In the genomic region with DNA sequence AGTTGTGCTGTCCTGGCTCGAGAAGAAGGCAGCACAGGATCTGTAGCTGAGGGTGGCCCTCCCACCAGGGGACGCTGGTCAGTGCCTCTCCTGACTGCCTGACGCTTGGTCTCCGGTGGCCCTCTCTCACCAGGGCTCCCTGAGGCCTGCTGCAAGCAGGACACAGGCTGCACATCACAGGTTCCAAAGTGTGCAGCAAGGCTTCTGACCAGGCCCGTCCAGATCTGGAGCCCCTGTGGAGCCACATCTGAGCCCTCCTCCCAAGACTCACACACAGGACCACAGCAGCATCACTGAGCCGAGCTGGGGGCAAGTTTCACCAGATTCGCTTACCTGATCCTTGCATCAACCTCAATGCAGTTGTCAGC, we compare ENCODE assay signal across 21 cellular contexts. TPM values are rescaled to one million over a fixed set of nuclear protein-coding genes. Genes with fewer than 3 reads are reported as not detected.
"Had no signal": no experiment of that assay in that cellular context is flagged by ENCODE, and none has a peak within 500 bp of the region (broad histone marks: within the 10 kb centered on the region; RNA-seq: fewer than 3 reads in every experiment).

No MANE protein-coding gene starts in this region.

- H3K4me3 Mint-ChIP-seq: activated CD4-positive, alpha-beta T cell treated with anti-CD3 and anti-CD28 coated beads, Interleukin-2, amount 10 ng/mL, durations not matched to agents 7 days and 5 days; activated naive CD4-positive, alpha-beta T cell treated with anti-CD3 and anti-CD28 coated beads for 36 hours; activated T-helper 1 cell treated with anti-CD3 and anti-CD28 coated beads, Interleukin-12 subunit alpha, Interleukin-12 subunit beta, Interleukin-2, Interleukin-4 antibody, amounts not matched to agents 30 ng/mL and 10 ng/mL and 1 ng/mL, durations not matched to agents 14 hours and 24 hours and 36 hours; naive thymus-derived CD4-positive, alpha-beta T cell; T-helper 2 cell treated with Interferon-gamma antibody and Interleukin-4, amounts not matched to agents 5 μg/mL and 100 μg/mL, for 36 hours had no signal

- H3K27ac ChIP-seq: ascending aorta, breast epithelium, skin epidermis, transverse colon, vagina had no signal

- H3K9me3 ChIP-seq: ascending aorta, breast epithelium, mucosa of descending colon, transverse colon, vagina had no signal

- H3K9me3 Mint-ChIP-seq: activated CD4-positive, alpha-beta T cell treated with anti-CD3 and anti-CD28 coated beads, Interleukin-2, amount 10 ng/mL, durations not matched to agents 7 days and 5 days; activated naive CD4-positive, alpha-beta T cell treated with anti-CD3 and anti-CD28 coated beads for 36 hours; activated T-helper 1 cell treated with anti-CD3 and anti-CD28 coated beads, Interleukin-12 subunit alpha, Interleukin-12 subunit beta, Interleukin-2, Interleukin-4 antibody, amounts not matched to agents 30 ng/mL and 10 ng/mL and 1 ng/mL, durations not matched to agents 14 hours and 24 hours and 36 hours; naive thymus-derived CD4-positive, alpha-beta T cell; T-helper 2 cell treated with Interferon-gamma antibody and Interleukin-4, amounts not matched to agents 5 μg/mL and 100 μg/mL, for 36 hours had no signal

- H3K27ac Mint-ChIP-seq: activated CD4-positive, alpha-beta T cell treated with anti-CD3 and anti-CD28 coated beads, Interleukin-2, amount 10 ng/mL, durations not matched to agents 7 days and 5 days; activated naive CD4-positive, alpha-beta T cell treated with anti-CD3 and anti-CD28 coated beads for 36 hours; activated T-helper 1 cell treated with anti-CD3 and anti-CD28 coated beads, Interleukin-12 subunit alpha, Interleukin-12 subunit beta, Interleukin-2, Interleukin-4 antibody, amounts not matched to agents 30 ng/mL and 10 ng/mL and 1 ng/mL, durations not matched to agents 14 hours and 24 hours and 36 hours; naive thymus-derived CD4-positive, alpha-beta T cell; T-helper 2 cell treated with Interferon-gamma antibody and Interleukin-4, amounts not matched to agents 5 μg/mL and 100 μg/mL, for 36 hours had no signal

- H3K4me3 ChIP-seq: ascending aorta, breast epithelium, mucosa of descending colon, skin epidermis, transverse colon, vagina had no signal

- ATAC-seq: left colon; mucosa of descending colon; naive thymus-derived CD4-positive, alpha-beta T cell; stimulated activated naive CD8-positive, alpha-beta T cell treated with anti-CD3 and anti-CD28 coated beads, Interleukin-15, Interleukin-2, amounts not matched to agents 100 U/mL and 50 U/mL, for 24 hours had no signal

- H3K36me3 Mint-ChIP-seq: naive thymus-derived CD4-positive, alpha-beta T cell had no signal

- H3K4me1 ChIP-seq: ascending aorta, breast epithelium, transverse colon, vagina had no signal

- DNase-seq: activated CD4-positive, alpha-beta T cell treated with anti-CD3 and anti-CD28 coated beads, Interleukin-2, amount 10 ng/mL, durations not matched to agents 7 days and 5 days; activated naive CD4-positive, alpha-beta T cell treated with anti-CD3 and anti-CD28 coated beads for 36 hours; left colon; mucosa of descending colon; naive thymus-derived CD4-positive, alpha-beta T cell; retina; stimulated activated CD4-positive, alpha-beta T cell treated with anti-CD3 and anti-CD28 coated beads, Interleukin-4, amount 100 ng/mL, for 4 hours; stimulated activated CD8-positive, alpha-beta memory T cell treated with anti-CD3 and anti-CD28 coated beads, Interleukin-4, amount 100 ng/mL, for 48 hours; stimulated activated naive CD8-positive, alpha-beta T cell treated with anti-CD3 and anti-CD28 coated beads, Interleukin-15, Interleukin-2, amounts not matched to agents 100 U/mL and 50 U/mL, for 24 hours; transverse colon had no signal

- H3K36me3 ChIP-seq: ascending aorta, breast epithelium, transverse colon, vagina had no signal

- H3K27me3 ChIP-seq: ascending aorta, transverse colon, vagina had no signal

- H3K4me1 Mint-ChIP-seq: activated CD4-positive, alpha-beta T cell treated with anti-CD3 and anti-CD28 coated beads, Interleukin-2, amount 10 ng/mL, durations not matched to agents 7 days and 5 days; naive thymus-derived CD4-positive, alpha-beta T cell had no signal

RNA-seq across cellular contexts. Expression of a gene that starts 12.1 kb away (rescaled TPM):
- total RNA-seq: activated CD4-positive, alpha-beta T cell treated with anti-CD3 and anti-CD28 coated beads, Interleukin-2, amount 10 ng/mL, durations not matched to agents 7 days and 5 days; activated CD8-positive, alpha-beta memory T cell treated with anti-CD3 and anti-CD28 coated beads for 36 hours; activated naive CD4-positive, alpha-beta T cell treated with anti-CD3 and anti-CD28 coated beads for 36 hours; activated T-helper 1 cell treated with anti-CD3 and anti-CD28 coated beads, Interleukin-12 subunit alpha, Interleukin-12 subunit beta, Interleukin-2, Interleukin-4 antibody, amounts not matched to agents 30 ng/mL and 10 ng/mL and 1 ng/mL, durations not matched to agents 14 hours and 24 hours and 36 hours; ascending aorta; breast epithelium; dermis microvascular lymphatic vessel endothelial cell; epithelial cell of proximal tubule; lung microvascular endothelial cell; naive thymus-derived CD4-positive, alpha-beta T cell; vagina had no signal
- polyA plus RNA-seq: naive thymus-derived CD4-positive, alpha-beta T cell had no signal

RNA-seq across cellular contexts. Expression of a gene that starts 38.5 kb away (rescaled TPM):
- total RNA-seq: activated CD4-positive, alpha-beta T cell treated with anti-CD3 and anti-CD28 coated beads, Interleukin-2, amount 10 ng/mL, durations not matched to agents 7 days and 5 days; activated CD8-positive, alpha-beta memory T cell treated with anti-CD3 and anti-CD28 coated beads for 36 hours; activated naive CD4-positive, alpha-beta T cell treated with anti-CD3 and anti-CD28 coated beads for 36 hours; activated T-helper 1 cell treated with anti-CD3 and anti-CD28 coated beads, Interleukin-12 subunit alpha, Interleukin-12 subunit beta, Interleukin-2, Interleukin-4 antibody, amounts not matched to agents 30 ng/mL and 10 ng/mL and 1 ng/mL, durations not matched to agents 14 hours and 24 hours and 36 hours; ascending aorta; breast epithelium; dermis microvascular lymphatic vessel endothelial cell; epithelial cell of proximal tubule; frontal cortex; left colon; lung microvascular endothelial cell; mucosa of descending colon; naive thymus-derived CD4-positive, alpha-beta T cell; transverse colon; vagina had no signal
- polyA plus RNA-seq: naive thymus-derived CD4-positive, alpha-beta T cell had no signal
